In the genomic region with DNA sequence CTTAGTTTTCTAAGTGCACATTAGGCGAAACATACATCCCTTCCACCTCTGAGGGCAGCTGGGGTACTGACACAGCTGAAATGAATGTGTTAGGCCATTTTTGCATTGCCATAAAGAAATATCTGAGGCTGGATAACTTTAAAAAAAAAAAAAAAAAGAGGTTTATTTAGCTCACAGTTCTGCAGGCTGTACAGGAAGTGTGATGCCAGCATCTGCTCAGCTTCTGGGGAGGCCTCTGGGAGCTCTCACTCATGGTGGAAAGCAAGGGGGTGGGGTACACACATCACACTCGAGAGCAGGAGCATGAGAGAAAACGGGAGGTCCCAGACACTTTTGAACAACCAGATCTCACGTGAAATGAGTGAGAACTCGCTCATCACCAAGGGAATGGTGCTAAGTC, we compare ENCODE assay signal across 34 cellular contexts.
A peak's percentile ranks its signal among the peaks of the same experiment; 100 is the strongest.
DNase-seq lines count a peak whose midpoint lies in the region; ATAC-seq, FAIRE-seq and TF ChIP-seq lines count a peak whose summit lies in the region.
"Had no signal": no experiment of that assay in that cellular context is flagged by ENCODE, and none has a peak within 500 bp of the region (broad histone marks: within the 10 kb centered on the region; RNA-seq: fewer than 3 reads in every experiment).

No MANE protein-coding gene starts in this region.

- H4K20me1 ChIP-seq in HepG2 (ENCODE audit: insufficient read depth, low read length), result no peaks in the 10 kb centered on the region
- no peaks in the 10 kb centered on the region for H4K20me1 ChIP-seq in K562 (replicated peaks; ENCODE audit: control insufficient read depth, insufficient read depth, low read length)
- H4K20me1 ChIP-seq in PC-3 (ENCODE audit: low read length), result no peaks in the 10 kb centered on the region
- H4K20me1 ChIP-seq: BLaER1; BLaER1 treated with 17β-estradiol and CSF1 and Interleukin-3, amounts not matched to agents 10 nM and 100 nM had no signal

- in situ Hi-C loops in HepG2 (cut with HindIII; ENCODE audit: extremely low pct_ligation_motif_present, low pct_unique_long_range_greater_than_20kb) (no loop called here), K562 (cut with MboI) (no loop called here)

- H3K36me3 ChIP-seq in HepG2 (replicated peaks in 1 of 2; ENCODE audit: control insufficient read depth in 1 of 2, insufficient read depth in 2 of 2, low read length in 2 of 2) (no peaks in the 10 kb centered on the region), right lobe of liver (no peaks in the 10 kb centered on the region), K562 (ENCODE audit: control insufficient read depth, insufficient read depth, low read length) (no peaks in the 10 kb centered on the region), sigmoid colon (no peaks in the 10 kb centered on the region), PC-3 (ENCODE audit: low read depth, low read length) (no peaks in the 10 kb centered on the region)
- H3K36me3 ChIP-seq: BE2C; BLaER1; BLaER1 treated with 17β-estradiol and CSF1 and Interleukin-3, amounts not matched to agents 10 nM and 100 nM had no signal

- POLR2A ChIA-PET in HepG2 (lab: Yijun Ruan, JAX), result no interaction called here
- POLR2A ChIA-PET in K562 (lab: Yijun Ruan, JAX), result interaction anchor here (0.6 kb wide), 1 partner anchor 67 kb away, joined by 3 read pairs; no protein-coding TSS in a partner anchor
- POLR2A ChIA-PET in PC-3 (lab: Charles Lee; ENCODE audit: unreplicated experiment), result no interaction called here

- no peak overlapping the region for H3K27ac ChIP-seq in HepG2 (ENCODE audit: extremely low read length, insufficient read depth, low read length)
- no peak overlapping the region for H3K27ac ChIP-seq in right lobe of liver
- H3K27ac ChIP-seq in K562 (ENCODE audit: extremely low read depth, low read depth, low read length), result no peak overlapping the region
- H3K27ac ChIP-seq in sigmoid colon, result no peak overlapping the region
- no peak overlapping the region for H3K27ac ChIP-seq in PC-3 (ENCODE audit: low read length)
- H3K27ac ChIP-seq: 22Rv1; A549; BLaER1; BLaER1 treated with 17β-estradiol and CSF1 and Interleukin-3, amounts not matched to agents 10 nM and 100 nM; C4-2B had no signal

- intact Hi-C loops in HepG2 (cut with micrococcal nuclease; ENCODE audit: unreplicated experiment) (no loop called here), right lobe of liver (cut with DNase I) (no loop called here), K562 (cut with micrococcal nuclease) (no loop called here), sigmoid colon (cut with DNase I) (no loop called here), PC-3 (cut with micrococcal nuclease) (no loop called here)

- H3K4me3 ChIP-seq in HepG2 (replicated peaks in 1 of 3; ENCODE audit: insufficient read depth in 1 of 3, low read depth in 2 of 3, low read length in 3 of 3), result no peak overlapping the region
- no peak overlapping the region for H3K4me3 ChIP-seq in right lobe of liver
- no peak overlapping the region for H3K4me3 ChIP-seq in K562
- H3K4me3 ChIP-seq in sigmoid colon, result no peak overlapping the region
- no peak overlapping the region for H3K4me3 ChIP-seq in PC-3 (ENCODE audit: low read length)
- H3K4me3 ChIP-seq: A549; BLaER1; BLaER1 treated with 17β-estradiol and CSF1 and Interleukin-3, amounts not matched to agents 10 nM and 100 nM had no signal

- TF ChIP-seq EP300 in HepG2 (IDR thresholded peaks at IDR 0.05; ENCODE audit: low read depth in 2 of 2, low read length in 2 of 2) (no peak), HepG2 (CRISPR knock-in tag; IDR thresholded peaks at IDR 0.05; ENCODE audit: borderline replicate concordance) (no peak), K562 (IDR thresholded peaks at IDR 0.05; ENCODE audit: low read length) (no peak), sigmoid colon (IDR thresholded peaks at IDR 0.05) (no peak)

- H3K9me2 ChIP-seq in PC-3 (replicated peaks; ENCODE audit: low read length), result no peaks in the 10 kb centered on the region

- H3K9ac ChIP-seq in HepG2 (ENCODE audit: insufficient read depth, low read depth, low read length) (no peak overlapping the region), K562 (ENCODE audit: insufficient read depth in 1 of 2, low read depth in 2 of 2, low read length in 2 of 2) (no peak overlapping the region), PC-3 (ENCODE audit: low read length) (no peak overlapping the region)
- H3K9ac ChIP-seq: BLaER1; BLaER1 treated with 17β-estradiol and CSF1 and Interleukin-3, amounts not matched to agents 10 nM and 100 nM had no signal

- H3F3A ChIP-seq in PC-3 (ENCODE audit: low read length, unreplicated experiment), result no peaks in the 10 kb centered on the region

- H3K9me1 ChIP-seq in K562 (ENCODE audit: control insufficient read depth, insufficient read depth, low read length), result no peaks in the 10 kb centered on the region

- H3K27me3 ChIP-seq in HepG2 (ENCODE audit: control insufficient read depth in 1 of 2, insufficient read depth in 2 of 2, low read length in 2 of 2) (no peaks in the 10 kb centered on the region), right lobe of liver (no peaks in the 10 kb centered on the region), K562 (ENCODE audit: control insufficient read depth in 2 of 2, insufficient read depth in 2 of 2, low read length in 2 of 2) (peaks cover 24 to 56% of the 10 kb centered on the region in 2 experiments), sigmoid colon (no peaks in the 10 kb centered on the region), PC-3 (ENCODE audit: low read length) (no peaks in the 10 kb centered on the region)
- H3K27me3 ChIP-seq: BE2C, BLaER1 had no signal

- H3K4me1 ChIP-seq in HepG2 (ENCODE audit: insufficient read depth, low read length) (peaks cover 50% of the 10 kb centered on the region), right lobe of liver (peaks cover 0 to 23% (median 3%) of the 10 kb centered on the region in 4 donors), K562 (replicated peaks in 1 of 2; ENCODE audit: control insufficient read depth in 2 of 2, insufficient read depth in 2 of 2, low read length in 2 of 2) (peaks cover 0 to 6% of the 10 kb centered on the region in 2 experiments; a peak in 2 of 5 replicates), sigmoid colon (peaks cover 0 to 22% (median 18%) of the 10 kb centered on the region in 4 donors), PC-3 (ENCODE audit: insufficient read depth, low read length) (peaks cover under 1% of the 10 kb centered on the region; the same call in 1 of the 2 replicates)

- TF ChIP-seq CTCF in HepG2 (CRISPR knock-in tag; IDR thresholded peaks at IDR 0.05) (no peak), right lobe of liver (IDR thresholded peaks at IDR 0.05) (no peak), K562 (IDR thresholded peaks at IDR 0.05 in 2 of 3, conservative IDR thresholded peaks at IDR 0.05 in 1 of 3; ENCODE audit: insufficient read depth in 2 of 3, low read depth in 1 of 3, low read length in 3 of 3) (no peak), sigmoid colon (IDR thresholded peaks at IDR 0.05) (no peak), PC-3 (conservative IDR thresholded peaks at IDR 0.05; ENCODE audit: low read depth, low read length) (no peak)

- TF ChIP-seq POLR2A in HepG2 (IDR thresholded peaks at IDR 0.05; ENCODE audit: insufficient read depth in 1 of 2, low read depth in 2 of 2, low read length in 2 of 2), result no peak
- no peak for TF ChIP-seq POLR2A in right lobe of liver (IDR thresholded peaks at IDR 0.05)
- TF ChIP-seq POLR2A in K562 (conservative IDR thresholded peaks at IDR 0.05), result no peak
- TF ChIP-seq POLR2A in sigmoid colon (IDR thresholded peaks at IDR 0.05), result no peak

- no peaks in the 10 kb centered on the region for H3K79me2 ChIP-seq in HepG2 (ENCODE audit: insufficient read depth, low read length)
- no peaks in the 10 kb centered on the region for H3K79me2 ChIP-seq in K562 (ENCODE audit: control insufficient read depth, insufficient read depth, low read length)
- no peaks in the 10 kb centered on the region for H3K79me2 ChIP-seq in PC-3 (ENCODE audit: low read length)

- no peak for ATAC-seq in HepG2
- ATAC-seq in right lobe of liver, result no peak
- no peak for ATAC-seq in K562
- ATAC-seq in PC-3, result no peak
- ATAC-seq: A549; CD8-positive, alpha-beta T cell had no signal

- WGBS in HepG2 (ENCODE audit: low lambda C conversion rate), result 86% methylated on average over 3 of the region's 5 CpGs
- WGBS in right lobe of liver (ENCODE audit: insufficient coverage, low coverage, low lambda C conversion rate, missing lambda C conversion rate), result 86% methylated on average over 1 of the region's 5 CpGs
- WGBS in K562 (ENCODE audit: insufficient coverage, low coverage, missing lambda C conversion rate), result 1% methylated on average over 5 of the region's 5 CpGs
- 84 to 94% methylated on average over 5 of the region's 5 CpGs for WGBS in sigmoid colon, 2 donors

- DNase-seq in HepG2 (ENCODE audit: low spot score) (no peak), right lobe of liver (no peak), K562 (ENCODE audit: extremely low read depth in 1 of 4, low spot score in 3 of 4) (no peak), mesenteric fat pad (ENCODE audit: low spot score) (peak; percentile 39), sigmoid colon (peak; percentile 38), HTR-8/SVneo (ENCODE audit: insufficient read length, low spot score) (no peak), PC-3 (no peak), D341Med (ENCODE audit: low spot score) (no peak)
- DNase-seq: 8988T; ACHN; AML-193; BE2C; C1 segment of cervical spinal cord; Caco-2; Calu3; CD4-positive, alpha-beta memory T cell; CD4-positive, alpha-beta T cell; CD4-positive, CD25-positive, alpha-beta regulatory T cell; CD8-positive, alpha-beta memory T cell; CD8-positive, alpha-beta T cell; COR-L47; DMS 273 treated with DMSO at 0.1 percent for 48 hours; DMS153; DMS53; DMS79; DMS79 treated with DMSO at 0.1 percent for 48 hours; DND-41; EL had no signal

- TF ChIP-seq RAD21 in HepG2 (CRISPR knock-in tag; IDR thresholded peaks at IDR 0.05) (no peak), K562 (CRISPR knock-in tag; conservative IDR thresholded peaks at IDR 0.05 in 1 of 2, IDR thresholded peaks at IDR 0.05 in 1 of 2) (no peak)

- CTCF ChIA-PET in HepG2 (lab: Yijun Ruan, JAX; ENCODE audit: low intra/inter-chr PET ratio, low total read pairs), result no interaction called here
- CTCF ChIA-PET in K562 (lab: Yijun Ruan, JAX; ENCODE audit: low intra/inter-chr PET ratio), result no interaction called here
- CTCF ChIA-PET in PC-3 (lab: Charles Lee), result no interaction called here

- H2AFZ ChIP-seq in HepG2 (ENCODE audit: low read length) (no peak overlapping the region), K562 (ENCODE audit: low read depth, low read length) (no peak overlapping the region), PC-3 (ENCODE audit: low read length) (no peak overlapping the region)

- no peaks in the 10 kb centered on the region for H3K9me3 ChIP-seq in HepG2 (ENCODE audit: low read length)
- H3K9me3 ChIP-seq in right lobe of liver, result no peaks in the 10 kb centered on the region
- no peaks in the 10 kb centered on the region for H3K9me3 ChIP-seq in K562 (replicated peaks; ENCODE audit: control insufficient read depth, insufficient read depth, low read depth, low read length)
- peaks cover 0 to 4% (median 0%) of the 10 kb centered on the region in 4 donors for H3K9me3 ChIP-seq in sigmoid colon
- no peaks in the 10 kb centered on the region for H3K9me3 ChIP-seq in PC-3 (ENCODE audit: low read length)
- H3K9me3 ChIP-seq: A549, BE2C had no signal

- FAIRE-seq in HepG2 (lab: Jason Lieb, UNC), result no peak
- FAIRE-seq in K562 (lab: Jason Lieb, UNC), result no peak
- FAIRE-seq in HTR-8/SVneo (lab: Jason Lieb, UNC), result no peak
- FAIRE-seq: A549, D721Med had no signal

- no TSS peak for BruUV-seq in HepG2 (replicated peaks; lab: Mats Ljungman, UMichigan)
- no TSS peak for BruUV-seq in K562 (replicated peaks; lab: Mats Ljungman, UMichigan)
- BruUV-seq in PC-3 (replicated peaks; lab: Mats Ljungman, UMichigan), result no TSS peak

- H3K4me2 ChIP-seq in HepG2 (ENCODE audit: low read depth, low read length), result no peak overlapping the region
- H3K4me2 ChIP-seq in K562 (ENCODE audit: insufficient read depth, low read length), result no peak overlapping the region
- H3K4me2 ChIP-seq in PC-3 (ENCODE audit: low read length), result no peak overlapping the region
- H3K4me2 ChIP-seq: A549; BLaER1; BLaER1 treated with 17β-estradiol and CSF1 and Interleukin-3, amounts not matched to agents 10 nM and 100 nM had no signal

Comparison
In these comparisons a context has a peak if more than half of its experiments do, and no peak if none do; other contexts are left out.
1. DNase-seq: peak in mesenteric fat pad (single experiment) and sigmoid colon (single experiment); none in HepG2 (single experiment), right lobe of liver (0 of 3), K562 (0 of 4), HTR-8/SVneo (single experiment), PC-3 (single experiment) and D341Med (single experiment).
2. Of the 241 proteins assayed by ChIP-seq in both HepG2 and K562: peak only in HepG2: none; only in K562: none; in both: ZNF766; in neither: 240.